In the genomic region with DNA sequence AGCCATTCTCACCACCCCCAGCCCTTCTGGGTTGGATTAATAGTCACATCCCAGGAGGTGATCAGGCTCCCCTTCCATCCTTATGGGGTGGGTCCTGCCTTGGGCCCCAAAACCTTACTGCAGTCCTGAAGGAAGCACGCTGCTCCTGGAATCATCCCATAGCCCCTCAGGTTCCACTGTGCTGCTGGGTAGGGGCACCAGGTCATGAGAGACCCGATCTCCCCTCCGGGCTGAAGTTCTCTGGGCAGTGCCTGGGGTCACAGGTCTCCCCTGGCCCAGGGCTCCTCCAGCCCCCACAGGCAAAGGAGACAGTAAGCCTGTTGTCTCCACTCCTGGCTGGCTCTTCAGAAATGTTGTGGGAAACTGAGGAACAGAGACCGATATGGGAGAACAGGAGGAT, we compare ENCODE assay signal across 17 cellular contexts. TPM values are rescaled to one million over a fixed set of nuclear protein-coding genes. Genes with fewer than 3 reads are reported as not detected.
"Had no signal": no experiment of that assay in that cellular context is flagged by ENCODE, and none has a peak within 500 bp of the region (broad histone marks: within the 10 kb centered on the region; RNA-seq: fewer than 3 reads in every experiment).

No MANE protein-coding gene starts in this region.

- ATAC-seq: naive thymus-derived CD8-positive, alpha-beta T cell had no signal

- H3K9me3 ChIP-seq: prostate gland, right lobe of liver had no signal

- DNase-seq: activated CD4-positive, alpha-beta T cell treated with anti-CD3 and anti-CD28 coated beads for 4 hours; activated naive CD4-positive, alpha-beta T cell treated with anti-CD3 and anti-CD28 coated beads, Interleukin-2, amount 10 ng/mL, durations not matched to agents 7 days and 5 days; amygdala; cerebellar nuclear complex; dermis blood vessel endothelial cell; naive thymus-derived CD8-positive, alpha-beta T cell; nucleus accumbens; right lobe of liver; stimulated activated CD4-positive, alpha-beta T cell treated with anti-CD3 and anti-CD28 coated beads, Interleukin-2, amount 100 ng/mL, for 24 hours; stimulated activated naive CD4-positive, alpha-beta T cell treated with Interleukin-2 at 50 U/mL for 16 hours; WERI-Rb-1 had no signal

- H3K36me3 Mint-ChIP-seq: activated naive CD4-positive, alpha-beta T cell treated with anti-CD3 and anti-CD28 coated beads, Interleukin-2, amount 10 ng/mL, durations not matched to agents 7 days and 5 days; brain; naive thymus-derived CD8-positive, alpha-beta T cell had no signal

- H3K4me1 Mint-ChIP-seq: brain had no signal

- H3K9me3 Mint-ChIP-seq: activated naive CD4-positive, alpha-beta T cell treated with anti-CD3 and anti-CD28 coated beads, Interleukin-2, amount 10 ng/mL, durations not matched to agents 7 days and 5 days; activated T-helper 2 cell treated with anti-CD3 and anti-CD28 coated beads, Interferon-gamma antibody, Interleukin-2, Interleukin-4, amounts not matched to agents 10 μg/mL and 5 μg/mL and 100 μg/mL, durations not matched to agents 14 hours and 24 hours and 36 hours; naive thymus-derived CD8-positive, alpha-beta T cell had no signal

- H3K27ac Mint-ChIP-seq: brain had no signal

- H3K27me3 Mint-ChIP-seq: naive thymus-derived CD8-positive, alpha-beta T cell had no signal

RNA-seq across cellular contexts. Expression of gene OR10H4, which starts 54.2 kb away (rescaled TPM):
- total RNA-seq: activated T-helper 2 cell treated with anti-CD3 and anti-CD28 coated beads, Interferon-gamma antibody, Interleukin-2, Interleukin-4, amounts not matched to agents 10 μg/mL and 5 μg/mL and 100 μg/mL, durations not matched to agents 14 hours and 24 hours and 36 hours; dermis blood vessel endothelial cell; glomerular endothelial cell; lower leg skin; naive thymus-derived CD8-positive, alpha-beta T cell; prostate gland; right lobe of liver; urinary bladder had no signal
